Comparison of ENCODE assay signal across 25 cellular contexts in the genomic region with DNA sequence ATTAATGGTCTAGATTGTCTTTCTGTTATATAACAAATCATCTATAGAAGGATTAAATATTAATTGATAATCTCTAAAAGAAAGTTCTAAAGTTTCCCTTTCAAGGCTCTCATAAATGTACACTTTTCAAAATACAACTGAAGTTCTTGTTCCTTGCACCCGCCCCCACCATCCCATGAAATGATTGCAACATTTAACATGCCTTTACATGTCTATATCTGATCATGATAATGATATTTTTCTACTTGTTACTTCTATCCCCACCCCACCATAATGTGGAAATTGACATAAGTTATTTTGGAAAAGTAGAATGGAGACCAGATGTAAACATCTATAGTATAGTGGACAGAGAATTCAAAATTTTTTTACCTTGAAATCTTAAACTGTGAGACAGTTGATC.
"Had no signal": no experiment of that assay in that cellular context is flagged by ENCODE, and none has a peak within 500 bp of the region (broad histone marks: within the 10 kb centered on the region; RNA-seq: fewer than 3 reads in every experiment).

No MANE protein-coding gene starts in this region.

- H3K36me3 ChIP-seq: Peyer's patch, SJSA1 had no signal

- H3K27ac ChIP-seq: Peyer's patch, SJSA1 had no signal

- H3K9me3 ChIP-seq: Peyer's patch, SJSA1 had no signal

- H3K27me3 ChIP-seq: Peyer's patch had no signal

- FAIRE-seq: astrocyte had no signal

- DNase-seq: activated B cell treated with CpG ODN at 0.5 μM for 24 hours; activated CD4-positive, alpha-beta T cell treated with anti-CD3 and anti-CD28 coated beads for 1 hour; activated CD4-positive, alpha-beta T cell treated with anti-CD3 and anti-CD28 coated beads, Interleukin-2, amount 10 ng/mL, durations not matched to agents 24 days and 14 days; activated CD4-positive, alpha-beta T cell treated with anti-CD3 and anti-CD28 coated beads, Interleukin-2, amount 50 U/mL, for 48 hours; activated CD8-positive, alpha-beta memory T cell treated with anti-CD3 and anti-CD28 coated beads, Interleukin-2, amount 10 ng/mL, durations not matched to agents 7 days and 5 days; activated effector memory CD4-positive, alpha-beta T cell treated with Interleukin-2 at 50 U/mL for 16 hours; activated naive CD4-positive, alpha-beta T cell; activated naive CD8-positive, alpha-beta T cell treated with anti-CD3 and anti-CD28 coated beads, Interleukin-2, amount 50 U/mL, for 24 hours; activated T-cell treated with anti-CD3 and anti-CD28 coated beads, Interleukin-2, amount 50 U/mL, for 24 hours; amygdala; Kasumi-1; KBM-7; NCI-H1048; NCI-H146; NCI-H187 treated with DMSO at 0.1 percent for 48 hours; NCI-H2081 treated with DMSO at 0.1 percent for 48 hours; NCI-H2227 treated with DMSO at 0.1 percent for 48 hours; NCI-H526; NCI-H774; NK-92 treated with Interleukin-12 subunit alpha and Interleukin-12 subunit beta, amount 100 ng/mL, for 24 hours; Peyer's patch; SHP77 had no signal

- H3K4me3 ChIP-seq: Peyer's patch, SJSA1 had no signal

- H3K4me1 ChIP-seq: Peyer's patch, SJSA1 had no signal

- ATAC-seq: activated CD8-positive, alpha-beta memory T cell treated with anti-CD3 and anti-CD28 coated beads, Interleukin-2, amount 10 ng/mL, durations not matched to agents 7 days and 5 days; activated naive CD8-positive, alpha-beta T cell treated with anti-CD3 and anti-CD28 coated beads, Interleukin-2, amount 50 U/mL, for 24 hours; SK-N-SH treated with all-trans-retinoic acid at 6 μM for 48 hours had no signal
